Comparison of ENCODE assay signal across 8 cellular contexts in genomic region chr19:19063183-19064097, GRCh38. TPM values are rescaled to one million over a fixed set of nuclear protein-coding genes. Genes with fewer than 3 reads are reported as not detected.
A peak's percentile ranks its signal among the peaks of the same experiment; 100 is the strongest.
DNase-seq lines count a peak whose midpoint lies in the region; ATAC-seq, FAIRE-seq and TF ChIP-seq lines count a peak whose summit lies in the region.

Gene SLC25A42 (plus strand): TSS chr19:19063994. CDS start chr19:19096125, 32,131 bp downstream.

- CTCF ChIA-PET in IMR-90 (lab: Yijun Ruan, JAX): interaction anchor here (1.0 kb wide), 1 partner anchor 23 kb away, joined by 6 read pairs; no protein-coding TSS in a partner anchor

- no peak within 1 kb of the TSS for H3K18ac ChIP-seq in IMR-90 (ENCODE audit: low read depth, low read length)

- in situ Hi-C loops in IMR-90 (cut with MboI; ENCODE audit: low sequenced_read_pairs): no loop called here

- peak within 1 kb of the TSS; percentile 68 for H3K9ac ChIP-seq in IMR-90 (ENCODE audit: low read depth, low read length)

- H3K4ac ChIP-seq in IMR-90 (ENCODE audit: low read depth, low read length): peak within 1 kb of the TSS; percentile 70

- H2BK15ac ChIP-seq in IMR-90 (ENCODE audit: low read depth, low read length): no peak within 1 kb of the TSS

- H3K27ac ChIP-seq in IMR-90 (ENCODE audit: insufficient read depth, low read length): peak within 1 kb of the TSS; percentile 13; the same call in 1 of the 2 replicates

- no peak within 1 kb of the TSS; the same call in 1 of the 2 replicates for H4K91ac ChIP-seq in IMR-90 (ENCODE audit: insufficient read depth, low read depth, low read length)

- 1% methylated on average over 28 of the region's 77 CpGs; no CpG with 5 or more reads in 1 of the 2 experiments for WGBS in IMR-90 (ENCODE audit: extremely low coverage in 2 of 2, insufficient read length in 1 of 2), 2 experiments

- intact Hi-C loops in IMR-90 (cut with micrococcal nuclease): loop anchor here (2.0 to 10.0 kb wide), 2 partner anchors 75 to 111 kb away; partner anchors contain the start of genes MEF2B and TMEM161A

- no peak for TF ChIP-seq POLR2A in IMR-90 (IDR thresholded peaks at IDR 0.05; ENCODE audit: low read depth, low read length)

- DNase-seq in D721Med (ENCODE audit: insufficient read length, low spot score) (peak; percentile 99), IMR-90 (peak; percentile 99), OCI-M1 (lab: John Stamatoyannopoulos, UW) (peak; percentile 99), activated T-cell treated with anti-CD3 and anti-CD28 coated beads for 24 hours (ENCODE audit: low read depth) (peak; percentile 99), epidermal melanocyte (ENCODE audit: insufficient read length, low spot score) (peak; percentile 100), middle frontal gyrus (ENCODE audit: extremely low spot score, low spot score) (peak; percentile 99)
- peak; percentile 94 to 97 for DNase-seq in stimulated activated CD8-positive, alpha-beta memory T cell treated with anti-CD3 and anti-CD28 coated beads, Interleukin-2, amount 100 ng/mL, for 48 hours (ENCODE audit: low read depth in 2 of 2)

- no peak for TF ChIP-seq RAD21 in IMR-90 (IDR thresholded peaks at IDR 0.05; ENCODE audit: low read length)

- H2BK5ac ChIP-seq in IMR-90 (ENCODE audit: low read depth, low read length, poor library complexity, severe bottlenecking): no peak within 1 kb of the TSS

- H3K4me2 ChIP-seq in IMR-90 (ENCODE audit: low read depth, low read length): peak within 1 kb of the TSS; percentile 90

- FAIRE-seq in D721Med (lab: Jason Lieb, UNC): no peak

- no peaks in the 10 kb centered on the region for H3K27me3 ChIP-seq in IMR-90 (ENCODE audit: control insufficient read depth, insufficient read depth, low read length)

- peaks cover 13% of the 10 kb centered on the region for H3K4me1 ChIP-seq in IMR-90 (ENCODE audit: control insufficient read depth, insufficient read depth, low read length)

- peak within 1 kb of the TSS; percentile 10 to 72; a peak in 1 of 4 replicates for H4K8ac ChIP-seq in IMR-90 (ENCODE audit: low read depth in 2 of 2, low read length in 2 of 2)

- POLR2A ChIA-PET in IMR-90 (lab: Charles Lee; ENCODE audit: unreplicated experiment): no interaction called here

- no peak within 1 kb of the TSS for H2BK20ac ChIP-seq in IMR-90 (ENCODE audit: low read depth, low read length)

- peak within 1 kb of the TSS; percentile 64 for H3K14ac ChIP-seq in IMR-90 (replicated peaks; ENCODE audit: low read depth, low read length)

- dilution Hi-C loops in IMR-90 (cut with HindIII; ENCODE audit: low sequenced_read_pairs, unreplicated experiment): no loop called here

- H3K56ac ChIP-seq in IMR-90 (ENCODE audit: extremely low read depth, insufficient read depth, low read length): no peak within 1 kb of the TSS

- peaks cover 4% of the 10 kb centered on the region; the same call in 1 of the 2 replicates for H3K36me3 ChIP-seq in IMR-90 (ENCODE audit: control insufficient read depth, insufficient read depth, low read length)

- BruUV-seq in IMR-90 (replicated peaks; lab: Mats Ljungman, UMichigan): no TSS peak

- H2AFZ ChIP-seq in IMR-90 (replicated peaks; ENCODE audit: low read length, poor library complexity): peak within 1 kb of the TSS; percentile 91

- H4K20me1 ChIP-seq in IMR-90 (ENCODE audit: insufficient read depth, low read length): 0 out of 2 replicates have a peak, but pooled peaks cover 6% of the 10 kb centered on the region

- peak within 1 kb of the TSS; percentile 61 for H2AK5ac ChIP-seq in IMR-90 (ENCODE audit: low read depth, low read length)

- H2BK120ac ChIP-seq in IMR-90 (ENCODE audit: low read depth, low read length): no peak within 1 kb of the TSS

- H2AK9ac ChIP-seq in IMR-90 (replicated peaks; ENCODE audit: low read depth, low read length, poor library complexity): peak within 1 kb of the TSS; percentile 77

- peaks cover 13% of the 10 kb centered on the region for H3K9me1 ChIP-seq in IMR-90 (ENCODE audit: insufficient read depth, low read length)

- ATAC-seq in GM21528 (IDR thresholded peaks at IDR 0.05; ENCODE audit: low FRiP score, unreplicated experiment): peak; percentile 86
- ATAC-seq in IMR-90 (ENCODE audit: low read depth): peak; percentile 97

- no peaks in the 10 kb centered on the region for H3K9me3 ChIP-seq in IMR-90 (ENCODE audit: control insufficient read depth, insufficient read depth, low read length)

- peak within 1 kb of the TSS; percentile 64 for H3K4me3 ChIP-seq in IMR-90 (ENCODE audit: insufficient read depth, low read depth, low read length)

- H3K23ac ChIP-seq in IMR-90 (ENCODE audit: low read depth, low read length): peak within 1 kb of the TSS; percentile 72; the same call in 1 of the 2 replicates

- peak within 1 kb of the TSS; percentile 35 for H4K5ac ChIP-seq in IMR-90 (ENCODE audit: low read depth, low read length)

- TF ChIP-seq CTCF in D721Med (IDR thresholded peaks at IDR 0.05; ENCODE audit: insufficient read depth, missing control alignments) (no peak), IMR-90 (conservative IDR thresholded peaks at IDR 0.05; ENCODE audit: low read depth, low read length) (no peak)

- peaks cover 6 to 23% of the 10 kb centered on the region in 2 experiments; a peak in 2 of 4 replicates for H3K79me1 ChIP-seq in IMR-90 (ENCODE audit: low read depth in 1 of 2, low read length in 2 of 2)

TF ChIP-seq in IMR-90, 13 proteins besides CTCF, POLR2A, EP300 and RAD21:
- TF ChIP-seq FOS (IDR thresholded peaks at IDR 0.05; ENCODE audit: low read depth, low read length) (peak; percentile 92), RFX5 (IDR thresholded peaks at IDR 0.05; ENCODE audit: low read depth, low read length) (peak; percentile 41; the same call in 1 of the 2 replicates), USF2 (IDR thresholded peaks at IDR 0.05; ENCODE audit: low read depth, low read length) (no peak; the same call in 1 of the 2 replicates), CEBPB (IDR thresholded peaks at IDR 0.05; ENCODE audit: low read depth, low read length) (no peak), CHD1 (IDR thresholded peaks at IDR 0.05; ENCODE audit: low read depth, low read length) (no peak), MXI1 (IDR thresholded peaks at IDR 0.05; ENCODE audit: borderline replicate concordance, low read depth, low read length) (0 out of 2 replicates have a peak, but pooled peaks have one; percentile 15), MAZ (IDR thresholded peaks at IDR 0.05; ENCODE audit: borderline replicate concordance, low read depth, low read length) (peak; percentile 71; the same call in 1 of the 2 replicates), BHLHE40 (IDR thresholded peaks at IDR 0.05; ENCODE audit: low read depth, low read length) (no peak), MAFK (IDR thresholded peaks at IDR 0.05; ENCODE audit: low read depth, low read length) (no peak), RCOR1 (IDR thresholded peaks at IDR 0.05; ENCODE audit: insufficient replicate concordance, low read length) (no peak)
TF ChIP-seq in IMR-90: peak in this region for 4.

RNA-seq across cellular contexts. Expression of gene SLC25A42, which starts in this region (rescaled TPM):
- total RNA-seq in IMR-90 (2012; rRNA removed): 1.9 and 2.0 TPM in 2 replicates
- polyA plus RNA-seq in IMR-90 (2012; rRNA removed): 8.6 and 9.9 TPM in 2 replicates
- 5.5 and 11.2 TPM in 2 replicates for polyA plus RNA-seq in IMR-90 (2012; cell fraction: cytosol; rRNA removed)
- polyA plus RNA-seq in IMR-90 (2012; cell fraction: nucleus; rRNA removed; ENCODE audit: low replicate concordance): 20.2 and 34.5 TPM in 2 replicates

Comparison
In these comparisons a context has a peak if more than half of its experiments do, and no peak if none do; other contexts are left out.
1. Peak in every context shown above with its lines: DNase-seq, ATAC-seq, H3K4me3 ChIP-seq and H3K27ac ChIP-seq.